Comparison of ENCODE assay signal across 13 cellular contexts in genomic region chr20:2626853-2627541, GRCh38. TPM values are rescaled to one million over a fixed set of nuclear protein-coding genes. Genes with fewer than 3 reads are reported as not detected.
DNase-seq lines count a peak whose midpoint lies in the region; ATAC-seq lines count a peak whose summit lies in the region.
"Had no signal": no experiment of that assay in that cellular context is flagged by ENCODE, and none has a peak within 500 bp of the region (broad histone marks: within the 10 kb centered on the region; RNA-seq: fewer than 3 reads in every experiment).

No MANE protein-coding gene starts in this region.

- H3K4me3 ChIP-seq in skeletal muscle cell (ENCODE audit: low read depth, low read length) = no peak overlapping the region

- peak; percentile 28 for ATAC-seq in esophagus mucosa
- no peak for ATAC-seq in activated naive CD4-positive, alpha-beta T cell treated with anti-CD3 and anti-CD28 coated beads, Interleukin-2, amount 50 U/mL, for 72 hours
- ATAC-seq in left cardiac atrium = no peak
- ATAC-seq in GM19452 (IDR thresholded peaks at IDR 0.05; ENCODE audit: unreplicated experiment) = no peak
- ATAC-seq: WTC11 had no signal

- peak; percentile 39 for DNase-seq in DMS 273 (lab: John Stamatoyannopoulos, UW; ENCODE audit: unreplicated experiment)
- no peak for DNase-seq in DMS 273 treated with DMSO at 0.1 percent for 48 hours (lab: John Stamatoyannopoulos, UW)
- DNase-seq in RPMI7951 (ENCODE audit: low read depth) = peak; percentile 92
- peak; percentile 7 for DNase-seq in skeletal muscle cell (ENCODE audit: low read depth)
- DNase-seq in activated naive CD4-positive, alpha-beta T cell treated with anti-CD3 and anti-CD28 coated beads, Interleukin-2, amount 50 U/mL, for 72 hours (ENCODE audit: low spot score in 2 of 2) = no peak
- no peak for DNase-seq in left cardiac atrium
- DNase-seq: GF-D8, NCI-H1105, nephron progenitor cell had no signal

- peaks cover 0 to 15% of the 10 kb centered on the region in 2 donors for H3K36me3 Mint-ChIP-seq in activated naive CD4-positive, alpha-beta T cell treated with anti-CD3 and anti-CD28 coated beads, Interleukin-2, amount 50 U/mL, for 72 hours
- H3K36me3 Mint-ChIP-seq: WTC11 had no signal

- intact Hi-C loops in left cardiac atrium (cut with DNase I) = no loop called here

- H3K9me3 Mint-ChIP-seq in activated naive CD4-positive, alpha-beta T cell treated with anti-CD3 and anti-CD28 coated beads, Interleukin-2, amount 50 U/mL, for 72 hours = peaks cover 0 to 11% of the 10 kb centered on the region in 2 donors
- H3K9me3 Mint-ChIP-seq: activated T-helper 2 cell treated with anti-CD3 and anti-CD28 coated beads, Interferon-gamma antibody, Interleukin-2, Interleukin-4, amounts not matched to agents 10 μg/mL and 5 μg/mL and 100 μg/mL, durations not matched to agents 14 hours and 24 hours and 36 hours had no signal

- no peak overlapping the region for H3K27ac Mint-ChIP-seq in activated naive CD4-positive, alpha-beta T cell treated with anti-CD3 and anti-CD28 coated beads, Interleukin-2, amount 50 U/mL, for 72 hours
- H3K27ac Mint-ChIP-seq: activated T-helper 2 cell treated with anti-CD3 and anti-CD28 coated beads, Interferon-gamma antibody, Interleukin-2, Interleukin-4, amounts not matched to agents 10 μg/mL and 5 μg/mL and 100 μg/mL, durations not matched to agents 14 hours and 24 hours and 36 hours; nephron progenitor cell; WTC11 had no signal

RNA-seq across cellular contexts. Expression of gene NOP56, which starts 25.4 kb away (rescaled TPM):
- total RNA-seq in RPMI7951 (2014; rRNA removed; shearing (Covaris generic)) = 224 and 268 TPM in 2 replicates
- total RNA-seq in esophagus mucosa = 119 TPM
- total RNA-seq in activated naive CD4-positive, alpha-beta T cell treated with anti-CD3 and anti-CD28 coated beads, Interleukin-2, amount 50 U/mL, for 72 hours = 100 to 1,000 TPM; 324 to 443 TPM
- total RNA-seq in left cardiac atrium = 10 to 100 TPM; 63.3 to 91.3 TPM

RNA-seq across cellular contexts. Expression of gene IDH3B, which starts 37.0 kb away (rescaled TPM):
- 189 and 226 TPM in 2 replicates for total RNA-seq in RPMI7951 (2014; rRNA removed; shearing (Covaris generic))
- total RNA-seq in esophagus mucosa (60.7 TPM), left cardiac atrium (100 to 1,000 TPM; 149 to 166 TPM)
- 100 to 1,000 TPM; 129 to 150 TPM for total RNA-seq in activated naive CD4-positive, alpha-beta T cell treated with anti-CD3 and anti-CD28 coated beads, Interleukin-2, amount 50 U/mL, for 72 hours

Comparison
In these comparisons a context has a peak if more than half of its experiments do, and no peak if none do; other contexts are left out.
1. DNase-seq: peak in DMS 273 (single experiment), RPMI7951 (single experiment) and skeletal muscle cell (single experiment); none in DMS 273 treated with DMSO at 0.1 percent for 48 hours (single experiment), activated naive CD4-positive, alpha-beta T cell treated with anti-CD3 and anti-CD28 coated beads, Interleukin-2, amount 50 U/mL, for 72 hours (0 of 2) and left cardiac atrium (single experiment).